ENCODE assay signal across 13 cellular contexts in genomic region chr3:149555941-149556340, GRCh38.
DNase-seq lines count a peak whose midpoint lies in the region; ATAC-seq, FAIRE-seq and TF ChIP-seq lines count a peak whose summit lies in the region.
"Had no signal": no experiment of that assay in that cellular context is flagged by ENCODE, and none has a peak within 500 bp of the region (broad histone marks: within the 10 kb centered on the region; RNA-seq: fewer than 3 reads in every experiment).

No MANE protein-coding gene starts in this region.

- TF ChIP-seq CTCF in WTC11 (IDR thresholded peaks at IDR 0.05) = no peak
- no peak for TF ChIP-seq CTCF in foreskin fibroblast (IDR thresholded peaks at IDR 0.05; ENCODE audit: low read depth, low read length)
- no peak for TF ChIP-seq CTCF in pancreas (IDR thresholded peaks at IDR 0.05)

- CTCF ChIA-PET in WTC11 (lab: Charles Lee) = interaction anchor here (1.0 kb wide), 1 partner anchor 13 kb away, joined by 4 read pairs; no protein-coding TSS in a partner anchor

- POLR2A ChIA-PET in WTC11 (lab: Charles Lee) = no interaction called here

- no peaks in the 10 kb centered on the region for H3K36me3 ChIP-seq in BLaER1
- H3K36me3 ChIP-seq in pancreas = no peaks in the 10 kb centered on the region

- no peaks in the 10 kb centered on the region for H3K36me3 Mint-ChIP-seq in WTC11
- H3K36me3 Mint-ChIP-seq: stimulated activated effector memory CD8-positive, alpha-beta T cell treated with anti-CD3 and anti-CD28 coated beads, Interleukin-12 subunit alpha, Interleukin-12 subunit beta, amount 100 ng/mL, for 72 hours had no signal

- intact Hi-C loops in pancreas (cut with DNase I) = no loop called here

- no peaks in the 10 kb centered on the region for H3K9me3 Mint-ChIP-seq in WTC11
- H3K9me3 Mint-ChIP-seq: stimulated activated effector memory CD8-positive, alpha-beta T cell treated with anti-CD3 and anti-CD28 coated beads, Interleukin-12 subunit alpha, Interleukin-12 subunit beta, amount 100 ng/mL, for 72 hours had no signal

- peaks cover 31% of the 10 kb centered on the region for H3K4me1 ChIP-seq in BLaER1
- H3K4me1 ChIP-seq in pancreas = peaks cover 0 to 33% (median 24%) of the 10 kb centered on the region in 3 donors

- no peak for DNase-seq in WTC11 (ENCODE audit: low spot score)
- peak; percentile 35 to 55 for DNase-seq in foreskin fibroblast
- DNase-seq in pancreas = no peak
- no peak for DNase-seq in NCI-H524 (lab: John Stamatoyannopoulos, UW)
- DNase-seq in SKM-1 (lab: John Stamatoyannopoulos, UW; ENCODE audit: unreplicated experiment) = no peak
- DNase-seq: AML-193, dorsolateral prefrontal cortex, KBM-7 had no signal

- 83 to 89% methylated on average over 2 of the region's 2 CpGs for WGBS in pancreas, 2 donors

- H3K27me3 Mint-ChIP-seq in WTC11 (ENCODE audit: low read depth) = no peaks in the 10 kb centered on the region

- ATAC-seq in WTC11 = peak; percentile 19; the same call in 1 of the 2 replicates
- ATAC-seq in pancreas = peak in 1 of 4 donors; percentile 13
- no peak for ATAC-seq in GM18907 (IDR thresholded peaks at IDR 0.05; ENCODE audit: unreplicated experiment)
- no peak for ATAC-seq in HG03135 (IDR thresholded peaks at IDR 0.05; ENCODE audit: unreplicated experiment)
- ATAC-seq: stimulated activated effector memory CD8-positive, alpha-beta T cell treated with anti-CD3 and anti-CD28 coated beads, Interleukin-12 subunit alpha, Interleukin-12 subunit beta, amount 100 ng/mL, for 72 hours had no signal

- H3K27me3 ChIP-seq in BLaER1 = no peaks in the 10 kb centered on the region
- no peaks in the 10 kb centered on the region for H3K27me3 ChIP-seq in pancreas
- H3K27me3 ChIP-seq: dorsolateral prefrontal cortex had no signal

- H4K20me1 ChIP-seq in BLaER1 = no peaks in the 10 kb centered on the region

- peaks cover 36% of the 10 kb centered on the region for H3K4me1 Mint-ChIP-seq in WTC11
- H3K4me1 Mint-ChIP-seq: stimulated activated effector memory CD8-positive, alpha-beta T cell treated with anti-CD3 and anti-CD28 coated beads, Interleukin-12 subunit alpha, Interleukin-12 subunit beta, amount 100 ng/mL, for 72 hours had no signal

- H3K9ac ChIP-seq in BLaER1 = no peak overlapping the region

- H3K27ac Mint-ChIP-seq in WTC11 = peak overlapping the region; percentile 54
- H3K27ac Mint-ChIP-seq: stimulated activated effector memory CD8-positive, alpha-beta T cell treated with anti-CD3 and anti-CD28 coated beads, Interleukin-12 subunit alpha, Interleukin-12 subunit beta, amount 100 ng/mL, for 72 hours had no signal

- H3K4me3 Mint-ChIP-seq in WTC11 = no peak overlapping the region
- H3K4me3 Mint-ChIP-seq: stimulated activated effector memory CD8-positive, alpha-beta T cell treated with anti-CD3 and anti-CD28 coated beads, Interleukin-12 subunit alpha, Interleukin-12 subunit beta, amount 100 ng/mL, for 72 hours had no signal

- H3K4me2 ChIP-seq in BLaER1 = peak overlapping the region; percentile 48

- no peak for FAIRE-seq in pancreas (lab: Jason Lieb, UNC)

- no peaks in the 10 kb centered on the region for H3K9me3 ChIP-seq in BLaER1
- H3K9me3 ChIP-seq in pancreas = no peaks in the 10 kb centered on the region

- H3K4me3 ChIP-seq in BLaER1 = no peak overlapping the region
- H3K4me3 ChIP-seq in foreskin fibroblast (ENCODE audit: low read depth in 1 of 2, low read length in 2 of 2) = no peak overlapping the region
- H3K4me3 ChIP-seq in pancreas = no peak overlapping the region
- H3K4me3 ChIP-seq: dorsolateral prefrontal cortex had no signal

- no peak overlapping the region for H3K27ac ChIP-seq in BLaER1
- peak overlapping the region; percentile 23 to 86 (median 64) for H3K27ac ChIP-seq in pancreas
- H3K27ac ChIP-seq: dorsolateral prefrontal cortex, VCaP had no signal

TF ChIP-seq in WTC11, 78 proteins besides CTCF, POLR2A, EP300 and RAD21:
- no peak for TF ChIP-seq ZNF396 (CRISPR knock-in tag; IDR thresholded peaks at IDR 0.05; ENCODE audit: borderline replicate concordance)
- TF ChIP-seq, protein P1, sequence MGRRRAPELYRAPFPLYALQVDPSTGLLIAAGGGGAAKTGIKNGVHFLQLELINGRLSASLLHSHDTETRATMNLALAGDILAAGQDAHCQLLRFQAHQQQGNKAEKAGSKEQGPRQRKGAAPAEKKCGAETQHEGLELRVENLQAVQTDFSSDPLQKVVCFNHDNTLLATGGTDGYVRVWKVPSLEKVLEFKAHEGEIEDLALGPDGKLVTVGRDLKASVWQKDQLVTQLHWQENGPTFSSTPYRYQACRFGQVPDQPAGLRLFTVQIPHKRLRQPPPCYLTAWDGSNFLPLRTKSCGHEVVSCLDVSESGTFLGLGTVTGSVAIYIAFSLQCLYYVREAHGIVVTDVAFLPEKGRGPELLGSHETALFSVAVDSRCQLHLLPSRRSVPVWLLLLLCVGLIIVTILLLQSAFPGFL (CRISPR knock-in tag; IDR thresholded peaks at IDR 0.05; ENCODE audit: borderline replicate concordance) = no peak
- TF ChIP-seq FOXJ3 (CRISPR knock-in tag; IDR thresholded peaks at IDR 0.05; ENCODE audit: borderline replicate concordance) = no peak
TF ChIP-seq in WTC11: peak in this region for 0.

Comparison
In these comparisons a context has a peak if more than half of its experiments do, and no peak if none do; other contexts are left out.
1. DNase-seq: peak in foreskin fibroblast (2 of 2); none in WTC11 (single experiment), pancreas (0 of 6), NCI-H524 (0 of 2) and SKM-1 (single experiment).